17 cellular contexts compared by ENCODE assay signal in genomic region chr2:151819920-151820319, GRCh38. TPM values are rescaled to one million over a fixed set of nuclear protein-coding genes. Genes with fewer than 3 reads are reported as not detected.
DNase-seq lines count a peak whose midpoint lies in the region; ATAC-seq and TF ChIP-seq lines count a peak whose summit lies in the region.
"Had no signal": no experiment of that assay in that cellular context is flagged by ENCODE, and none has a peak within 500 bp of the region (broad histone marks: within the 10 kb centered on the region; RNA-seq: fewer than 3 reads in every experiment).

No MANE protein-coding gene starts in this region.

- H3K4me3 Mint-ChIP-seq in activated CD8-positive, alpha-beta memory T cell treated with anti-CD3 and anti-CD28 coated beads, Interleukin-2, amount 10 ng/mL, durations not matched to agents 7 days and 5 days: no peak overlapping the region
- H3K4me3 Mint-ChIP-seq in stimulated activated memory B cell treated with anti-CD40 and anti-IgM and Interleukin-4, amounts not matched to agents 10 μg/mL and 1 μg/mL and 100 μg/mL, for 72 hours: no peak overlapping the region

- H3K36me3 ChIP-seq in spleen: peaks cover 0 to 19% (median 1%) of the 10 kb centered on the region in 6 donors
- H3K36me3 ChIP-seq: uterus had no signal

- no peak for TF ChIP-seq POLR2A in spleen (IDR thresholded peaks at IDR 0.05)

- no peak overlapping the region for H3K27ac Mint-ChIP-seq in activated CD8-positive, alpha-beta memory T cell treated with anti-CD3 and anti-CD28 coated beads, Interleukin-2, amount 10 ng/mL, durations not matched to agents 7 days and 5 days
- no peak overlapping the region for H3K27ac Mint-ChIP-seq in stimulated activated memory B cell treated with anti-CD40 and anti-IgM and Interleukin-4, amounts not matched to agents 10 μg/mL and 1 μg/mL and 100 μg/mL, for 72 hours

- CTCF ChIA-PET in activated CD8-positive, alpha-beta memory T cell treated with anti-CD3 and anti-CD28 coated beads, Interleukin-2, amount 10 ng/mL, durations not matched to agents 7 days and 5 days (lab: Charles Lee): no interaction called here

- peak; percentile 83 for ATAC-seq in activated CD8-positive, alpha-beta memory T cell treated with anti-CD3 and anti-CD28 coated beads, Interleukin-2, amount 10 ng/mL, durations not matched to agents 7 days and 5 days
- ATAC-seq in HG02588 (IDR thresholded peaks at IDR 0.05; ENCODE audit: unreplicated experiment): peak; percentile 80
- ATAC-seq in HG03378 (IDR thresholded peaks at IDR 0.05; ENCODE audit: unreplicated experiment): peak; percentile 88
- peak; percentile 72 for ATAC-seq in stimulated activated memory B cell treated with anti-CD40 and anti-IgM and Interleukin-4, amounts not matched to agents 10 μg/mL and 1 μg/mL and 100 μg/mL, for 72 hours
- no peak for ATAC-seq in HG03097 (IDR thresholded peaks at IDR 0.05; ENCODE audit: low FRiP score, unreplicated experiment)
- ATAC-seq: Right ventricle myocardium inferior had no signal

- peaks cover 24% of the 10 kb centered on the region for H3K36me3 Mint-ChIP-seq in activated CD8-positive, alpha-beta memory T cell treated with anti-CD3 and anti-CD28 coated beads, Interleukin-2, amount 10 ng/mL, durations not matched to agents 7 days and 5 days
- H3K36me3 Mint-ChIP-seq in stimulated activated memory B cell treated with anti-CD40 and anti-IgM and Interleukin-4, amounts not matched to agents 10 μg/mL and 1 μg/mL and 100 μg/mL, for 72 hours: peaks cover 41% of the 10 kb centered on the region

- H3K27ac ChIP-seq in spleen: no peak overlapping the region
- H3K27ac ChIP-seq: dorsolateral prefrontal cortex, neutrophil, uterus had no signal

- H3K4me3 ChIP-seq in spleen: no peak overlapping the region
- H3K4me3 ChIP-seq: dorsolateral prefrontal cortex, uterus had no signal

- H3K9me3 ChIP-seq in spleen: no peaks in the 10 kb centered on the region
- H3K9me3 ChIP-seq: neutrophil, uterus had no signal

- intact Hi-C loops in spleen (cut with DNase I; ENCODE audit: low total_unique reads): no loop called here

- no peak for TF ChIP-seq CTCF in spleen (IDR thresholded peaks at IDR 0.05 in 8 of 11, conservative IDR thresholded peaks at IDR 0.05 in 3 of 11)

- WGBS in spleen, 5 donors: 84 to 97% (median 91%) methylated on average over 2 of the region's 2 CpGs

- no peaks in the 10 kb centered on the region for H3K27me3 Mint-ChIP-seq in activated CD8-positive, alpha-beta memory T cell treated with anti-CD3 and anti-CD28 coated beads, Interleukin-2, amount 10 ng/mL, durations not matched to agents 7 days and 5 days
- H3K27me3 Mint-ChIP-seq in stimulated activated memory B cell treated with anti-CD40 and anti-IgM and Interleukin-4, amounts not matched to agents 10 μg/mL and 1 μg/mL and 100 μg/mL, for 72 hours: no peaks in the 10 kb centered on the region

- no peak for DNase-seq in activated CD8-positive, alpha-beta memory T cell treated with anti-CD3 and anti-CD28 coated beads, Interleukin-2, amount 10 ng/mL, durations not matched to agents 7 days and 5 days
- DNase-seq in activated CD8-positive, alpha-beta memory T cell treated with anti-CD3 and anti-CD28 coated beads, Interleukin-2, amount 50 U/mL, for 4 hours: no peak
- DNase-seq in Ammon's horn (ENCODE audit: low spot score) (no peak), spleen (no peak)
- DNase-seq: COR-L47; dorsolateral prefrontal cortex; KBM-7; NCI-H1694; NCI-H774; stimulated activated CD4-positive, alpha-beta T cell treated with anti-CD3 and anti-CD28 coated beads, Interleukin-12 subunit alpha, Interleukin-12 subunit beta, amount 100 ng/mL, for 4 hours; uterus had no signal

- peaks cover 35% of the 10 kb centered on the region for H3K4me1 Mint-ChIP-seq in activated CD8-positive, alpha-beta memory T cell treated with anti-CD3 and anti-CD28 coated beads, Interleukin-2, amount 10 ng/mL, durations not matched to agents 7 days and 5 days
- peaks cover 55% of the 10 kb centered on the region for H3K4me1 Mint-ChIP-seq in stimulated activated memory B cell treated with anti-CD40 and anti-IgM and Interleukin-4, amounts not matched to agents 10 μg/mL and 1 μg/mL and 100 μg/mL, for 72 hours

- H3K9me3 Mint-ChIP-seq in activated CD8-positive, alpha-beta memory T cell treated with anti-CD3 and anti-CD28 coated beads, Interleukin-2, amount 10 ng/mL, durations not matched to agents 7 days and 5 days (ENCODE audit: low read depth): no peaks in the 10 kb centered on the region
- H3K9me3 Mint-ChIP-seq in stimulated activated memory B cell treated with anti-CD40 and anti-IgM and Interleukin-4, amounts not matched to agents 10 μg/mL and 1 μg/mL and 100 μg/mL, for 72 hours: no peaks in the 10 kb centered on the region

- no peaks in the 10 kb centered on the region for H3K27me3 ChIP-seq in spleen (replicated peaks in 1 of 7)
- H3K27me3 ChIP-seq: dorsolateral prefrontal cortex, neutrophil, uterus had no signal

- peaks cover 13 to 52% (median 19%) of the 10 kb centered on the region in 6 donors for H3K4me1 ChIP-seq in spleen
- H3K4me1 ChIP-seq: uterus had no signal

RNA-seq across cellular contexts. Expression of gene ARL5A, which starts 8.3 kb away (rescaled TPM):
- 10 to 100 TPM; 45.3 to 46.6 TPM for total RNA-seq in activated CD8-positive, alpha-beta memory T cell treated with anti-CD3 and anti-CD28 coated beads, Interleukin-2, amount 10 ng/mL, durations not matched to agents 7 days and 5 days
- total RNA-seq in spleen: 10 to 100 TPM; 38.6 to 89.9 (median 50.5) TPM
- 10 to 100 TPM in 2 of 3 donors, 1 to 10 TPM in 1; 9.5 to 14.7 (median 13.6) TPM for polyA plus RNA-seq in spleen
